ENCODE assay signal across 12 cellular contexts in the genomic region with DNA sequence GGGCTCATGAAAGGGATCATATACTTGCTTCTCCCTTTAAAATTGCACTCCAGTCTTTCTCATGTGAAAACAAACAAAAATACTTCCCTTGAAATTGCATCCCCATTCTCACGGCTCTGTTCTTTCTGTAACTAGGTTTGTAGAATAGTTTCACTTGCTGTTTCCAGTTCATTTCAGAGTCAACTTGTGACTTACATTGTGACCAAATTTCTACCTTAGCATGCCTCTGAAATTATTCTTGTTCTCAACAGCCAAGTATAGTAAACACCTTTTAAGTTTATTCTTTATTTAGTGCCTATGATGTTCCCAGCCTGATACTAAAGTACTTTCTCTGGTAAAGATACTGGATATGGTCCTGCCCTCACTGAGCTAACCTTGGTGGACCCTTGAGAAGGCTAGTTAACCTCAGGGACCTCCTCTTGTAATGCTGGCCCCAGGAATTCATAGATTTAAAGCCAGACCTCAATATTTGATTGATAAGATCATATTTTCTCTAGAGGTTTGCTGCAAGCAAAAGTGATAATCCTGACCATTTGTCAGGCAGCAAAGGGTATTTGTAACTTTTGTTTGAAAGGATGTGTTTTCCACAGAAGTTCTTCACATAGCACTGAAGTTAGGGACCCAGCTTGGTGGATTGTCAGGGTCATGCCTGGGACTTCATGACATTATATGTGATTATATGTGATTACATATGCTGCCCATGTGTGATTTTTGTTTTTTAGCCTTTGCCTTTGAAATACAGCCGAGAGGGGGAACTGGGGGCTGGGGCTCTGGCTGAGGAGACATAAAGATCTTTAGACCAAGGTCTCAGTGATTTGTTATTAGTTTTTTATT. TPM values are rescaled to one million over a fixed set of nuclear protein-coding genes. Genes with fewer than 3 reads are reported as not detected.
DNase-seq lines count a peak whose midpoint lies in the region; ATAC-seq and TF ChIP-seq lines count a peak whose summit lies in the region.
"Had no signal": no experiment of that assay in that cellular context is flagged by ENCODE, and none has a peak within 500 bp of the region (broad histone marks: within the 10 kb centered on the region; RNA-seq: fewer than 3 reads in every experiment).

No MANE protein-coding gene starts in this region.

- no peaks in the 10 kb centered on the region for H3K27me3 ChIP-seq in DND-41 (ENCODE audit: insufficient read depth, low read length, poor library complexity)

- no peak for TF ChIP-seq CTCF in DND-41 (IDR thresholded peaks at IDR 0.05; ENCODE audit: borderline replicate concordance, extremely low read depth, low read length, poor library complexity, severe bottlenecking)

- H2AFZ ChIP-seq in DND-41 (ENCODE audit: low read depth, low read length): no peak overlapping the region

- H3K79me2 ChIP-seq in DND-41 (ENCODE audit: insufficient read depth, low read length): no peaks in the 10 kb centered on the region

- no peak overlapping the region for H3K4me3 Mint-ChIP-seq in dendritic cell treated with granulocyte-macrophage colony-stimulating factor and Interleukin-4, amounts not matched to agents 40 ng/mL and 50 ng/mL, for 4 days

- H3K9me3 Mint-ChIP-seq in dendritic cell treated with granulocyte-macrophage colony-stimulating factor and Interleukin-4, amounts not matched to agents 40 ng/mL and 50 ng/mL, for 4 days: peaks cover 12% of the 10 kb centered on the region

- DNase-seq in DND-41 (no peak), GM19240 (ENCODE audit: insufficient read length, low spot score) (no peak), iPS-NIHi7 (ENCODE audit: extremely low spot score) (no peak), NCI-H2029 treated with DMSO at 0.1 percent for 48 hours (lab: John Stamatoyannopoulos, UW) (no peak), Right ventricle myocardium inferior (ENCODE audit: missing footprints) (no peak)
- DNase-seq: activated CD4-positive, alpha-beta T cell treated with anti-CD3 and anti-CD28 coated beads for 48 hours; DMS 273 treated with DMSO at 0.1 percent for 48 hours; NCI-H510A had no signal

- H3K27ac Mint-ChIP-seq in dendritic cell treated with granulocyte-macrophage colony-stimulating factor and Interleukin-4, amounts not matched to agents 40 ng/mL and 50 ng/mL, for 4 days: peak overlapping the region; percentile 63

- H3K27me3 Mint-ChIP-seq in dendritic cell treated with granulocyte-macrophage colony-stimulating factor and Interleukin-4, amounts not matched to agents 40 ng/mL and 50 ng/mL, for 4 days: peaks cover 1% of the 10 kb centered on the region

- ATAC-seq in DND-41 (ENCODE audit: insufficient read depth, low read depth): no peak
- ATAC-seq in GM19438 (IDR thresholded peaks at IDR 0.05; ENCODE audit: low read depth, unreplicated experiment): peak; percentile 44
- ATAC-seq in HG03439 (IDR thresholded peaks at IDR 0.05; ENCODE audit: unreplicated experiment): peak; percentile 43
- ATAC-seq in Right ventricle myocardium inferior: no peak

- no peak overlapping the region for H3K4me2 ChIP-seq in DND-41 (ENCODE audit: insufficient read depth, low read length)

- peaks cover 37% of the 10 kb centered on the region for H3K4me1 Mint-ChIP-seq in dendritic cell treated with granulocyte-macrophage colony-stimulating factor and Interleukin-4, amounts not matched to agents 40 ng/mL and 50 ng/mL, for 4 days (ENCODE audit: low read depth)

- intact Hi-C loops in dendritic cell treated with granulocyte-macrophage colony-stimulating factor and Interleukin-4, amounts not matched to agents 40 ng/mL and 50 ng/mL, for 4 days (cut with micrococcal nuclease): loop anchor here (2.0 to 10.0 kb wide), 2 partner anchors 243 to 405 kb away; no protein-coding TSS in a partner anchor
- intact Hi-C loops in Right ventricle myocardium inferior (cut with DNase I): loop anchor here (2.0 to 5.0 kb wide), 2 partner anchors 177 to 402 kb away; no protein-coding TSS in a partner anchor

- peaks cover 5% of the 10 kb centered on the region; the same call in 1 of the 2 replicates for H3K36me3 ChIP-seq in DND-41 (ENCODE audit: insufficient read depth, low read length)

- H3K27ac ChIP-seq in DND-41 (ENCODE audit: low read length): peak overlapping the region; percentile 64

- no peaks in the 10 kb centered on the region for H3K9me3 ChIP-seq in DND-41 (ENCODE audit: insufficient read depth, low read length, severe bottlenecking)

- no peak overlapping the region for H3K4me3 ChIP-seq in DND-41 (ENCODE audit: low read depth in 1 of 2, low read length in 2 of 2)

- H3K36me3 Mint-ChIP-seq in dendritic cell treated with granulocyte-macrophage colony-stimulating factor and Interleukin-4, amounts not matched to agents 40 ng/mL and 50 ng/mL, for 4 days (ENCODE audit: low read depth): peaks cover 5% of the 10 kb centered on the region

- no peaks in the 10 kb centered on the region for H4K20me1 ChIP-seq in DND-41 (ENCODE audit: insufficient read depth, low read length)

- no peak overlapping the region for H3K9ac ChIP-seq in DND-41 (ENCODE audit: low read depth, low read length)

- peaks cover 30% of the 10 kb centered on the region for H3K4me1 ChIP-seq in DND-41 (ENCODE audit: insufficient read depth, low read length)

RNA-seq across cellular contexts. Expression of gene VANGL2, which starts 29.6 kb away (rescaled TPM):
- total RNA-seq in Right ventricle myocardium inferior: 2.0 TPM
- total RNA-seq: dermis microvascular lymphatic vessel endothelial cell had no signal

Comparison
In these comparisons a context has a peak if more than half of its experiments do, and no peak if none do; other contexts are left out.
1. ATAC-seq: peak in GM19438 (single experiment) and HG03439 (single experiment); none in DND-41 (single experiment) and Right ventricle myocardium inferior (single experiment).